Comparison of ENCODE assay signal across 8 cellular contexts in the genomic region with DNA sequence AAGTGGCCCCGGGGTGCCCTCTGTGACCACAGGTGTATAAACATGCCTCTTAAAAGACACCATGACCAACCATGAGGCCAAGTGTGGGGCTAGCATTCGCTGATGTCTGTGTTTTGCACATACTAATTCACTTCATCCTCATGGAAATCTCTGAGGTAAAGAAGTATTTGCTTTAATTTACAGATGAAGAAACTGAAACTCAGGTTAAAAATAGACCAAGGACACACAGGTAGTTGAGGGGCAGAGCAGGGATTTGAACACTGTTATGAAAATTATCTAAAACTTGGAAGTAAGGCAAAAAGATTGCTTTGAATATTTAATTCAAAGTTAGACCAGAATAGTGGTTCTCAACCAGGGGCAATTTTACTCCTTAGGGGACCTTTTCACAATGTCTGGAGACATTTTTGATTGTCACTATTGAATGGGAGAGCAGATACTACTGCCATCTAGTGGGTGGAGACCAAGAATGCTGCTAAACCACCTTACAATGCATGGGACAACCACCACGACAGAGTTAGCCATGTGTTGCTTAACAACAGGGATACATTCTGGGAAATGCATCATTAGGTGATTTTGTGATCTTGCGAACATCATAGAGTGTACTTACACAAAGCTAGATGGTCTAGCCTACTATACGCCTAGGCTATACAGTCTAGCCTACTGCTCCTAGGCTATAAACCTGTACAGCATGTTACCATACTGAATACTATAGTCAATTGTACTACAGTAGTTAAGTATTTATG. TPM values are rescaled to one million over a fixed set of nuclear protein-coding genes. Genes with fewer than 3 reads are reported as not detected.
A peak's percentile ranks its signal among the peaks of the same experiment; 100 is the strongest.
DNase-seq lines count a peak whose midpoint lies in the region; ATAC-seq and TF ChIP-seq lines count a peak whose summit lies in the region.

No MANE protein-coding gene starts in this region.

- DNase-seq in Right ventricle myocardium inferior (ENCODE audit: missing footprints) (no peak), cardiac septum (ENCODE audit: low spot score) (no peak), GM23248 (peak; percentile 58), LoVo (ENCODE audit: low spot score) (peak; percentile 68), SK-MEL-5 (ENCODE audit: low read depth, low spot score) (peak; percentile 80), testis (peak; percentile 56)
- DNase-seq in central memory CD4-positive, alpha-beta T cell: peak; percentile 46

- no peak overlapping the region for H2AFZ ChIP-seq in GM23248

- H3K27me3 ChIP-seq in GM23248 (replicated peaks; ENCODE audit: insufficient read depth): peaks cover 9% of the 10 kb centered on the region
- no peaks in the 10 kb centered on the region for H3K27me3 ChIP-seq in liver (ENCODE audit: control insufficient read depth in 4 of 4, insufficient read depth in 4 of 4, low read length in 3 of 4)
- no peaks in the 10 kb centered on the region for H3K27me3 ChIP-seq in testis

- no peaks in the 10 kb centered on the region for H3K79me2 ChIP-seq in GM23248 (ENCODE audit: insufficient read depth)

- TF ChIP-seq POLR2A in testis (IDR thresholded peaks at IDR 0.05): no peak

- no peak overlapping the region for H3K4me3 ChIP-seq in GM23248
- no peak overlapping the region for H3K4me3 ChIP-seq in liver (ENCODE audit: low read depth in 1 of 3, low read length in 3 of 3)
- H3K4me3 ChIP-seq in testis: no peak overlapping the region

- H3K9me3 ChIP-seq in GM23248 (ENCODE audit: low read depth): no peaks in the 10 kb centered on the region
- peaks cover 0 to 2% (median 0%) of the 10 kb centered on the region in 4 donors for H3K9me3 ChIP-seq in liver (ENCODE audit: control insufficient read depth in 4 of 4, low read length in 3 of 4)
- no peaks in the 10 kb centered on the region for H3K9me3 ChIP-seq in testis

- H3K9ac ChIP-seq in GM23248: no peak overlapping the region
- no peak overlapping the region for H3K9ac ChIP-seq in liver (ENCODE audit: low read depth in 1 of 2, low read length in 2 of 2)

- 49 to 59% methylated on average over 5 of the region's 5 CpGs for WGBS in GM23248 (ENCODE audit: low coverage in 1 of 2, low lambda C conversion rate in 2 of 2, missing lambda C conversion rate in 2 of 2), 2 experiments
- 55% methylated on average over 5 of the region's 5 CpGs for WGBS in liver
- WGBS in testis, 2 donors: 62 to 74% methylated on average over 5 of the region's 5 CpGs

- H3K36me3 ChIP-seq in GM23248 (ENCODE audit: low read depth) (no peaks in the 10 kb centered on the region), liver (ENCODE audit: control insufficient read depth in 4 of 4, insufficient read depth in 3 of 4, low read depth in 1 of 4, low read length in 3 of 4) (peaks cover 0 to 2% (median 0%) of the 10 kb centered on the region in 4 donors), testis (ENCODE audit: low read depth, missing control alignments) (no peaks in the 10 kb centered on the region)

- H3K4me1 ChIP-seq in GM23248 (ENCODE audit: insufficient read depth) (no peaks in the 10 kb centered on the region; the same call in 1 of the 2 replicates), liver (ENCODE audit: control insufficient read depth in 4 of 4, insufficient read depth in 4 of 4, low read length in 3 of 4) (no peaks in the 10 kb centered on the region), testis (no peaks in the 10 kb centered on the region)

- intact Hi-C loops in Right ventricle myocardium inferior (cut with DNase I): loop anchor here (1.0 to 2.0 kb wide), 2 partner anchors 325 to 443 kb away; no protein-coding TSS in a partner anchor
- intact Hi-C loops in cardiac septum (cut with DNase I): loop anchor here (5.0 kb wide), 2 partner anchors 320 to 445 kb away; partner anchors contain the start of gene PIP5K1B
- intact Hi-C loops in testis (cut with DNase I; ENCODE audit: low total_unique reads): no loop called here

- TF ChIP-seq CTCF in liver (IDR thresholded peaks at IDR 0.05; ENCODE audit: low read depth, low read length, missing input control) (peak; percentile 68), testis (IDR thresholded peaks at IDR 0.05) (peak; percentile 56 to 65 (median 59))

- TF ChIP-seq RAD21 in liver (IDR thresholded peaks at IDR 0.05): peak; percentile 77 to 85

- H3K9me2 ChIP-seq in GM23248 (ENCODE audit: insufficient read depth): no peaks in the 10 kb centered on the region

- peak; percentile 76 for ATAC-seq in Right ventricle myocardium inferior

- no peaks in the 10 kb centered on the region for H4K20me1 ChIP-seq in GM23248 (ENCODE audit: insufficient read depth)

- no peaks in the 10 kb centered on the region for H3F3A ChIP-seq in GM23248 (ENCODE audit: insufficient read depth)

- in situ Hi-C loops in GM23248 (cut with MboI): no loop called here
- in situ Hi-C loops in SK-MEL-5 (cut with HindIII; ENCODE audit: low pct_unique_long_range_greater_than_20kb, low sequenced_read_pairs): no loop called here

- H3K4me2 ChIP-seq in GM23248 (ENCODE audit: unreplicated experiment): no peak overlapping the region

- H3K27ac ChIP-seq in GM23248 (no peak overlapping the region), liver (ENCODE audit: low read depth in 1 of 2, low read length in 2 of 2) (no peak overlapping the region), testis (no peak overlapping the region)

TF ChIP-seq in liver, 16 proteins besides CTCF, POLR2A, EP300 and RAD21:
- TF ChIP-seq, protein P1, sequence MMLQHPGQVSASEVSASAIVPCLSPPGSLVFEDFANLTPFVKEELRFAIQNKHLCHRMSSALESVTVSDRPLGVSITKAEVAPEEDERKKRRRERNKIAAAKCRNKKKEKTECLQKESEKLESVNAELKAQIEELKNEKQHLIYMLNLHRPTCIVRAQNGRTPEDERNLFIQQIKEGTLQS (IDR thresholded peaks at IDR 0.05): no peak
- peak; percentile 22 for TF ChIP-seq YY1 (IDR thresholded peaks at IDR 0.05)

RNA-seq across cellular contexts. Expression of gene FXN, which starts 8.0 kb away (rescaled TPM):
- 36.6 TPM for total RNA-seq in Right ventricle myocardium inferior
- total RNA-seq in cardiac septum: 22.9 TPM
- total RNA-seq in GM23248 (2014; rRNA removed; shearing (Covaris generic)): 1.0 and 5.6 TPM in 2 replicates
- polyA plus RNA-seq in GM23248 (2016; fragmentation: Nextera tagmentation; extraction: Ambion mirVana): 22.0 and 23.6 TPM in 2 replicates
- 6.8 and 14.2 TPM in 2 replicates for total RNA-seq in SK-MEL-5 (2014; rRNA removed; shearing (Covaris generic))
- 35.7 and 51.7 TPM in 2 replicates for polyA plus RNA-seq in SK-MEL-5 (2015; cell fraction: cytosol; rRNA removed)
- 4.1 and 11.1 TPM in 2 replicates for polyA plus RNA-seq in SK-MEL-5 (2015; cell fraction: nucleus; rRNA removed)
- total RNA-seq in liver: 10 to 100 TPM in 1 of 2 donors, 1 to 10 TPM in 1; 4.7 to 17.2 TPM
- polyA plus RNA-seq in liver: 10 to 100 TPM; 30.5 to 41.7 TPM
- total RNA-seq in testis: 10 to 100 TPM; 14.5 to 29.4 TPM
- 19.7 TPM for polyA plus RNA-seq in testis (ENCODE audit: insufficient read depth, low read depth, low replicate concordance)

RNA-seq across cellular contexts. Expression of gene PRKACG, which starts 13.6 kb away (rescaled TPM):
- not detected for total RNA-seq in Right ventricle myocardium inferior
- total RNA-seq in cardiac septum: not detected
- not detected in 2 replicates for total RNA-seq in GM23248 (2014; rRNA removed; shearing (Covaris generic))
- polyA plus RNA-seq in GM23248 (2016; fragmentation: Nextera tagmentation; extraction: Ambion mirVana): not detected in 2 replicates
- total RNA-seq in SK-MEL-5 (2014; rRNA removed; shearing (Covaris generic)): not detected in 2 replicates
- not detected in 2 replicates for polyA plus RNA-seq in SK-MEL-5 (2015; cell fraction: cytosol; rRNA removed)
- polyA plus RNA-seq in SK-MEL-5 (2015; cell fraction: nucleus; rRNA removed): not detected in 2 replicates
- not detected for total RNA-seq in liver
- not detected for polyA plus RNA-seq in liver
- total RNA-seq in testis: 10 to 100 TPM; 14.0 to 14.2 TPM
- polyA plus RNA-seq in testis (ENCODE audit: insufficient read depth, low read depth, low replicate concordance): 46.5 TPM

Comparison
In these comparisons a context has a peak if more than half of its experiments do, and no peak if none do; other contexts are left out.
1. DNase-seq: peak in GM23248 (single experiment), LoVo (single experiment), SK-MEL-5 (single experiment), central memory CD4-positive, alpha-beta T cell (single experiment) and testis (single experiment); none in Right ventricle myocardium inferior (single experiment) and cardiac septum (single experiment).
2. RNA of gene PRKACG, which starts 13.6 kb away (total RNA-seq): 14.0 to 14.2 TPM in testis; not detected in Right ventricle myocardium inferior (single experiment), not detected in cardiac septum (single experiment), not detected in GM23248, not detected in SK-MEL-5 and not detected in liver; every median in the first group is over 10 times any median in the second.